In the genomic region with DNA sequence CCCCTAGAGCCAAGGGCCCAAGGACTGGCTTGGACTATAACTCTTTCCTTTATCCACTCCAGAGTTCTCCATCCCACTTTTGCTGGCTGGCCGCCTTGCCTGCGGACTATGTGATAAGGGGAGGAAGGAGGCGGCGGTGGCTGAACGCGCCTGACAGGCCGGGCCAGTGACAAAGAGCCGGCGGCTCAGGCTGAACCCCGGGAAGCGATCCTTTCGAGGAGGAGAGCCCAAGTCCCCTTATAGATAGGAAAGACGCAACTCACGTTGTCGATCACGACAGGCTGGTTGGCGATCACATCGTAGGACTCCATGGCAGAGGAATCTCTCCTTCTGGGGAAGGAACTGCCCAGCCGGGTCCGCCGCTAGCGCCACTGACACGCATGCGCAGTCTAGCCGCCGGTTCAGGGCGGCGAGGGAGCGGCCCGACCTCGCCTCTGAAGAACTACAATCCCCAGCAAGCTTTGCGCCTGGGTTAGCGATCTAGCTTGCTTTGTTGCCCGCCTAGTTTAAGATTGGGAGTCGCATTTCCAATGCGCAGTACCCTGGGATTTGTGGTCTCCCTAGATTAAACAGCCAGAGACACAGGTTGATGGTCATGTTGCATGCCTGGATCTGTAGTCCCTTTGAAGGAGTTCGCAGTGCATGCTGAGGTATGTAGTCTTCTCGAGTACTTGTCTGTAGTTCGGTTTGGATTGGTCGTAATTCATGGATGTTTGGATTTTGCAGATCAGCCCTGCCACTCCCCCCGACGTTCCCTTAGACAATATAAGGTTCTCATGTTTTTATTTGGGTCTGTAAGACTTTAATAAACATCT, we compare ENCODE assay signal across 8 cellular contexts. TPM values are rescaled to one million over a fixed set of nuclear protein-coding genes. Genes with fewer than 3 reads are reported as not detected.
DNase-seq lines count a peak whose midpoint lies in the region; ATAC-seq and TF ChIP-seq lines count a peak whose summit lies in the region.

TSS of gene ACTR1A (minus strand) at position 376 of the 815 bp plus-strand sequence. CDS start at position 311, 65 bp downstream.

- CTCF ChIA-PET in BJ (lab: Yijun Ruan, JAX), result interaction anchor here (1.0 to 4.3 kb wide), 17 partner anchors 11 to 240 kb away, joined by 3 to 113 read pairs (median 5); partner anchors contain the start of gene TRIM8

- H3K4me3 ChIP-seq in BJ (ENCODE audit: low read depth, low read length), result peak within 1 kb of the TSS; percentile 91
- H3K4me3 ChIP-seq in kidney epithelial cell (ENCODE audit: low read depth, low read length), result peak within 1 kb of the TSS; percentile 89

- H3K27ac ChIP-seq in cingulate gyrus (ENCODE audit: low read depth, low read length), result peak within 1 kb of the TSS; percentile 91

- DNase-seq in BJ (ENCODE audit: low read depth), result peak; percentile 99
- DNase-seq in GM19240 (ENCODE audit: insufficient read length, low spot score), result peak; percentile 78
- DNase-seq in NCI-H524 treated with DMSO at 0.1 percent for 48 hours (lab: John Stamatoyannopoulos, UW), result peak; percentile 86
- DNase-seq in activated CD4-positive, alpha-beta T cell treated with anti-CD3 and anti-CD28 coated beads for 4 hours, result peak; percentile 94
- peak; percentile 100 for DNase-seq in kidney epithelial cell (ENCODE audit: low read depth)
- peak; percentile 90 to 93 for DNase-seq in stimulated activated CD4-positive, alpha-beta T cell treated with anti-CD3 and anti-CD28 coated beads, Interleukin-15, amount 100 ng/mL, for 48 hours (ENCODE audit: low read depth in 2 of 2)

- H3K27me3 ChIP-seq in BJ (ENCODE audit: control insufficient read depth, insufficient read depth, low read length), result no peaks in the 10 kb centered on the region
- H3K27me3 ChIP-seq in kidney epithelial cell (ENCODE audit: control insufficient read depth, insufficient read depth, low read length), result no peaks in the 10 kb centered on the region

- peak; percentile 40 for ATAC-seq in HG03457 (IDR thresholded peaks at IDR 0.05; ENCODE audit: unreplicated experiment)

- POLR2A ChIA-PET in BJ (lab: Charles Lee), result interaction anchor here (1.0 kb wide), 1 partner anchor 144 kb away, joined by 4 read pairs; no protein-coding TSS in a partner anchor

- TF ChIP-seq CTCF in BJ (IDR thresholded peaks at IDR 0.05; ENCODE audit: insufficient read depth, low read depth, low read length) (no peak), kidney epithelial cell (IDR thresholded peaks at IDR 0.05; ENCODE audit: insufficient read depth, low read length, poor library complexity, severe bottlenecking) (no peak)

- H3K36me3 ChIP-seq in BJ (ENCODE audit: control insufficient read depth, insufficient read depth, low read length) (no peaks in the 10 kb centered on the region), kidney epithelial cell (ENCODE audit: control insufficient read depth, insufficient read depth, low read length) (no peaks in the 10 kb centered on the region)

RNA-seq across cellular contexts. Expression of gene ACTR1A, which starts in this region (rescaled TPM):
- polyA plus RNA-seq in BJ (2011; rRNA removed), result 178 and 216 TPM in 2 replicates
- polyA minus RNA-seq in BJ (2011; rRNA and poly(A)+ RNA removed), result 148 and 200 TPM in 2 replicates
- total RNA-seq in kidney epithelial cell, result 151 and 165 TPM in 2 replicates

Comparison
In these comparisons a context has a peak if more than half of its experiments do, and no peak if none do; other contexts are left out.
1. Peak in every context shown above with its lines: DNase-seq, ATAC-seq, H3K4me3 ChIP-seq and H3K27ac ChIP-seq.